ENCODE assay signal across 8 cellular contexts in the genomic region with DNA sequence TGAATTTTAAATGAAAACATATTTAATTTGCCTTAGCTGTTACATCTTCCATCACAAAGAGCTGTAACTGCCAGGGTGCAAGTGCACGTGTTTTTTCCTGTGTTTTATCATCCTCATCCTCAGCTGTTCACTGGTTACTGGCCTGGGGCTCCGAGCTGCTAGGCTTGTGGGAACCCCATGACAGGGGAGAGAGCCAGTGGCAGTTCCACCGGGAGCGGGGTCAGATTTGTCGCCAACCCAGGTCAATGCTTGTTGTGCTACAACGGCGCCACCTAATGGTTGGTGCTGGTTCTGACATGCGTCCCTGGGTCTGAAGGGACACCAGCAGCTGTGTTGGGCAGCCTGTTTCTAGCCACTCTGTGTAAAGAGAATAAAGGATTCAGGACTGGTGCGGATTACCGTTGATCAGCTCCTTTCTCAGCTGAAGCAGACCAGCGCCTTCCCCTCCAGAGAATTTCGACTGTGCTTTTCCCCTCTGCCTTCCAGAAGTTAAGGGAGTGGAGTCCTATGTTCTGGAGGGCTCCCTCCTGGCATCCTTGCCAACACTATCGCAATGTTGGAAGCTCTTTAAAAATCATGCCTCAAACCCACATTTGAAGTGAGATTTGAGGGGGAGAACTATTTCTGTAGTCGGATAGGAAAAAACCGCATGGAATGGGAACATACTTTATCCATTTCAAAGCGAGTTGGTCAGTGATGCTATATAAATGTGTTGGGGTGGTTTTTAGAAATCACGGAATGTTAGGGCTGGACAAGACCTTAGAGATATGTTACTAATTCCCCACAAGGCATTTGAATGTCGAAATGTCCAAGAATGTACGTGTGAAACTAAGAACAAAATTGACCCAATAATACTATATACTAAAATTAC. TPM values are rescaled to one million over a fixed set of nuclear protein-coding genes. Genes with fewer than 3 reads are reported as not detected.
DNase-seq lines count a peak whose midpoint lies in the region; ATAC-seq and TF ChIP-seq lines count a peak whose summit lies in the region.

No MANE protein-coding gene starts in this region.

- peaks cover 0 to 31% (median 1%) of the 10 kb centered on the region in 10 experiments; a peak in 10 of 20 replicates for H3K4me1 ChIP-seq in BLaER1 treated with 17β-estradiol and CSF1 and Interleukin-3, amounts not matched to agents 10 nM and 100 nM

- no peaks in the 10 kb centered on the region; a peak in 1 of 22 replicates for H3K9me3 ChIP-seq in BLaER1 treated with 17β-estradiol and CSF1 and Interleukin-3, amounts not matched to agents 10 nM and 100 nM (replicated peaks in 1 of 11)

- peak overlapping the region in 8 of 11 experiments; percentile 12 to 73 (median 42); a peak in 12 of 22 replicates for H3K4me2 ChIP-seq in BLaER1 treated with 17β-estradiol and CSF1 and Interleukin-3, amounts not matched to agents 10 nM and 100 nM

- peak; percentile 84 for ATAC-seq in GM19043 (IDR thresholded peaks at IDR 0.05; ENCODE audit: low read depth, unreplicated experiment)
- ATAC-seq in HG03460 (IDR thresholded peaks at IDR 0.05; ENCODE audit: unreplicated experiment) = peak; percentile 91

- TF ChIP-seq CTCF in dorsolateral prefrontal cortex (IDR thresholded peaks at IDR 0.05 in 54 of 56, conservative IDR thresholded peaks at IDR 0.05 in 2 of 56; ENCODE audit: low read depth in 1 of 56, partially characterized antibody in 56 of 56) = peak; percentile 86 to 99 (median 97)

- H3K4me3 ChIP-seq in BLaER1 treated with 17β-estradiol and CSF1 and Interleukin-3, amounts not matched to agents 10 nM and 100 nM = no peak overlapping the region
- peak overlapping the region in 37 of 59 donors; percentile 2 to 49 (median 23) for H3K4me3 ChIP-seq in dorsolateral prefrontal cortex

- no peaks in the 10 kb centered on the region for H3K27me3 ChIP-seq in BLaER1 treated with 17β-estradiol and CSF1 and Interleukin-3, amounts not matched to agents 10 nM and 100 nM
- no peaks in the 10 kb centered on the region for H3K27me3 ChIP-seq in dorsolateral prefrontal cortex

- peak overlapping the region in 1 of 11 experiments; percentile 32; a peak in 2 of 22 replicates for H3K9ac ChIP-seq in BLaER1 treated with 17β-estradiol and CSF1 and Interleukin-3, amounts not matched to agents 10 nM and 100 nM

- no peaks in the 10 kb centered on the region for H3K36me3 ChIP-seq in BLaER1 treated with 17β-estradiol and CSF1 and Interleukin-3, amounts not matched to agents 10 nM and 100 nM

- intact Hi-C loops in dorsolateral prefrontal cortex (cut with DNase I) = loop anchor here (1.0 to 10.0 kb wide), 7 partner anchors 85 to 405 kb away; a partner anchor contains a TSS

- no peak overlapping the region for H3K27ac ChIP-seq in BLaER1 treated with 17β-estradiol and CSF1 and Interleukin-3, amounts not matched to agents 10 nM and 100 nM
- peak overlapping the region in 12 of 59 donors; percentile 12 to 54 (median 30) for H3K27ac ChIP-seq in dorsolateral prefrontal cortex

- H4K20me1 ChIP-seq in BLaER1 treated with 17β-estradiol and CSF1 and Interleukin-3, amounts not matched to agents 10 nM and 100 nM = no peaks in the 10 kb centered on the region

- DNase-seq in NCI-H526 treated with DMSO at 0.1 percent for 48 hours (lab: John Stamatoyannopoulos, UW) (peak; percentile 50), dorsolateral prefrontal cortex (peak; percentile 79 to 95 (median 91)), medulla oblongata (ENCODE audit: extremely low spot score) (peak; percentile 97)
- DNase-seq in activated CD4-positive, alpha-beta T cell treated with anti-CD3 and anti-CD28 coated beads, Interleukin-2, amount 50 U/mL, for 24 hours (ENCODE audit: low read depth in 1 of 2, low spot score in 1 of 2) = peak; percentile 90 to 91
- peak; percentile 73 for DNase-seq in stimulated activated CD8-positive, alpha-beta memory T cell treated with anti-CD3 and anti-CD28 coated beads, Interleukin-12 subunit alpha, Interleukin-12 subunit beta, amount 100 ng/mL, for 4 hours (ENCODE audit: low read depth)

RNA-seq across cellular contexts. Expression of a gene that starts 32.1 kb away (rescaled TPM):
- 10 to 100 TPM in 6 of 120 experiments, 1 to 10 TPM in 114; 1.8 to 12.4 (median 6.3) TPM for total RNA-seq in dorsolateral prefrontal cortex

RNA-seq across cellular contexts. Expression of a gene that starts 52.7 kb away (rescaled TPM):
- total RNA-seq in dorsolateral prefrontal cortex = 1 to 10 TPM in 100 of 120 experiments, under 1 TPM in 20; 0.28 to 4.6 (median 1.7) TPM

Comparison
In these comparisons a context has a peak if more than half of its experiments do, and no peak if none do; other contexts are left out.
1. H3K4me3 ChIP-seq: peak in dorsolateral prefrontal cortex (37 of 59); none in BLaER1 treated with 17β-estradiol and CSF1 and Interleukin-3, amounts not matched to agents 10 nM and 100 nM (0 of 10).
2. Peak in every context shown above with its lines, with median percentiles within 50 percentile points of each other: DNase-seq.